Comparison of ENCODE assay signal across 9 cellular contexts in the genomic region with DNA sequence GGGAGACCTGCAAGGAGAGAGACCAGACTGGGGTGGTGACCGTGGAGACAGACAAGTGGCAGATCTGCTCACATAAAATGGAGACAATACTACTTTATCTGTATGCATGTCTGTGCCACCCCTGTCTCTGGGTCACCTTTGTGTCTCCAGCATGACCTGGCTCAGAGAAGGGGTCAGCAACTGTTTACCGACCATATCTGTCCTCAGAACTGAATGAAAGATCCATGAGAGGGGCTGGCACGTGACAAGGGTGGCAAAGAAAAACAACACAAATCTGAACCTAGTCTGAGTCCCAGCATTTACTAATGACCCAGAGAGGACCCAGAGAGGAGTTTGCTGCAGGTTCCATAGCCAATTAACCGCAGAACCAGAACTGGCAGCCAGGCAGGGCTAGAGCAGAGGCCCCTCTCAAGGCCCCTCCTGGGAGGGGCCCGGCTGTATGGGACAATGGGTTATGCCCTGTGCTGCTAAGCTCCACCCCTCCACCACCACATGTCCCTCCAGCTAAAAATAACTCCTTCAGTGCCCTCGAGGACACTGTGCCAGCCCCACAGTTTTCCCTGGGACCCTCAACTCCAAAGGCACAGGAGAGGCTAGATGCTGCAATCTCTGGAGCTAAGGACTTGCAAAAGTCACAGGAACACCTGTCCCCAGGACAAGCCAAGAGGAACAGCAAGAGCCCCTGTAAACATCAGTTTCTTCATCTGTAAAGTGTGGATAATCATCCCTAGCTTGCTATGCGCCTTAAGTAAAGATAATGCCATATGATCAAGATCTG. TPM values are rescaled to one million over a fixed set of nuclear protein-coding genes. Genes with fewer than 3 reads are reported as not detected.
DNase-seq lines count a peak whose midpoint lies in the region; ATAC-seq, FAIRE-seq and TF ChIP-seq lines count a peak whose summit lies in the region.
"Had no signal": no experiment of that assay in that cellular context is flagged by ENCODE, and none has a peak within 500 bp of the region (broad histone marks: within the 10 kb centered on the region; RNA-seq: fewer than 3 reads in every experiment).

No MANE protein-coding gene starts in this region.

- FAIRE-seq in GM12892 (lab: Jason Lieb, UNC), result no peak

- intact Hi-C loops in OCI-LY7 (cut with micrococcal nuclease; ENCODE audit: unreplicated experiment), result no loop called here
- intact Hi-C loops in esophagus squamous epithelium (cut with DNase I), result no loop called here

- POLR2A ChIA-PET in OCI-LY7 (lab: Charles Lee), result interaction anchor here (0.6 to 2.1 kb wide), 2 partner anchors 12 to 110 kb away, joined by 4 to 6 read pairs; no protein-coding TSS in a partner anchor

- no peak for TF ChIP-seq POLR2A in esophagus squamous epithelium (IDR thresholded peaks at IDR 0.05)
- no peak for TF ChIP-seq POLR2A in GM12892 (IDR thresholded peaks at IDR 0.05; ENCODE audit: low read depth, low read length)

- H4K20me1 ChIP-seq in OCI-LY7 (ENCODE audit: insufficient read depth, low read length), result peaks cover 13% of the 10 kb centered on the region; the same call in 1 of the 2 replicates

- H3K79me2 ChIP-seq in OCI-LY7 (ENCODE audit: insufficient read depth, low read depth, low read length), result peaks cover 65% of the 10 kb centered on the region

- peaks cover 3% of the 10 kb centered on the region for H3K36me3 Mint-ChIP-seq in activated naive CD4-positive, alpha-beta T cell treated with anti-CD3 and anti-CD28 coated beads, Interleukin-2, amount 50 U/mL, for 24 hours
- H3K36me3 Mint-ChIP-seq in activated naive CD4-positive, alpha-beta T cell treated with anti-CD3 and anti-CD28 coated beads, Interleukin-2, amount 50 U/mL, for 72 hours, result peaks cover 4 to 6% of the 10 kb centered on the region in 2 donors
- peaks cover under 1% of the 10 kb centered on the region for H3K36me3 Mint-ChIP-seq in stimulated activated memory B cell treated with anti-CD40 and anti-IgM and Interleukin-4, amounts not matched to agents 10 μg/mL and 1 μg/mL and 100 μg/mL, for 72 hours

- peak overlapping the region; percentile 93 for H3K4me3 Mint-ChIP-seq in activated naive CD4-positive, alpha-beta T cell treated with anti-CD3 and anti-CD28 coated beads, Interleukin-2, amount 50 U/mL, for 24 hours
- H3K4me3 Mint-ChIP-seq in stimulated activated memory B cell treated with anti-CD40 and anti-IgM and Interleukin-4, amounts not matched to agents 10 μg/mL and 1 μg/mL and 100 μg/mL, for 72 hours, result peak overlapping the region; percentile 74

- H3K27me3 ChIP-seq in esophagus squamous epithelium, result no peaks in the 10 kb centered on the region
- H3K27me3 ChIP-seq: testis had no signal

- peak overlapping the region; percentile 5 for H3K27ac Mint-ChIP-seq in activated naive CD4-positive, alpha-beta T cell treated with anti-CD3 and anti-CD28 coated beads, Interleukin-2, amount 50 U/mL, for 24 hours
- H3K27ac Mint-ChIP-seq in activated naive CD4-positive, alpha-beta T cell treated with anti-CD3 and anti-CD28 coated beads, Interleukin-2, amount 50 U/mL, for 72 hours, result peak overlapping the region in 1 of 2 donors; percentile 57
- H3K27ac Mint-ChIP-seq in stimulated activated memory B cell treated with anti-CD40 and anti-IgM and Interleukin-4, amounts not matched to agents 10 μg/mL and 1 μg/mL and 100 μg/mL, for 72 hours, result no peak overlapping the region

- H3K4me3 ChIP-seq in OCI-LY7 (ENCODE audit: low read depth, low read length, poor library complexity, severe bottlenecking) (peak overlapping the region; percentile 81), esophagus squamous epithelium (peak overlapping the region in 1 of 4 donors; percentile 15)
- H3K4me3 ChIP-seq: testis had no signal

- H3K4me1 ChIP-seq in OCI-LY7 (ENCODE audit: insufficient read depth, low read length, poor library complexity, severe bottlenecking) (peaks cover 41% of the 10 kb centered on the region), esophagus squamous epithelium (peaks cover 17 to 61% (median 20%) of the 10 kb centered on the region in 3 donors)

- no peaks in the 10 kb centered on the region for H3K9me2 ChIP-seq in OCI-LY7 (ENCODE audit: insufficient read depth, low read length)

- H3K9me3 Mint-ChIP-seq in activated naive CD4-positive, alpha-beta T cell treated with anti-CD3 and anti-CD28 coated beads, Interleukin-2, amount 50 U/mL, for 24 hours, result no peaks in the 10 kb centered on the region
- H3K9me3 Mint-ChIP-seq in activated naive CD4-positive, alpha-beta T cell treated with anti-CD3 and anti-CD28 coated beads, Interleukin-2, amount 50 U/mL, for 72 hours, result no peaks in the 10 kb centered on the region
- no peaks in the 10 kb centered on the region for H3K9me3 Mint-ChIP-seq in stimulated activated memory B cell treated with anti-CD40 and anti-IgM and Interleukin-4, amounts not matched to agents 10 μg/mL and 1 μg/mL and 100 μg/mL, for 72 hours

- BruUV-seq in OCI-LY7 (replicated peaks; lab: Mats Ljungman, UMichigan), result no TSS peak

- no peak for ATAC-seq in activated naive CD4-positive, alpha-beta T cell treated with anti-CD3 and anti-CD28 coated beads, Interleukin-2, amount 50 U/mL, for 72 hours
- ATAC-seq in stimulated activated memory B cell treated with anti-CD40 and anti-IgM and Interleukin-4, amounts not matched to agents 10 μg/mL and 1 μg/mL and 100 μg/mL, for 72 hours, result no peak
- ATAC-seq in HG03045 (IDR thresholded peaks at IDR 0.05; ENCODE audit: unreplicated experiment) (no peak), HG02970 (IDR thresholded peaks at IDR 0.05; ENCODE audit: low FRiP score, unreplicated experiment) (no peak)

- DNase-seq in activated naive CD4-positive, alpha-beta T cell treated with anti-CD3 and anti-CD28 coated beads, Interleukin-2, amount 50 U/mL, for 72 hours (ENCODE audit: low spot score in 2 of 2), result no peak
- DNase-seq in OCI-LY7 (ENCODE audit: low spot score) (peak; percentile 40), esophagus squamous epithelium (lab: John Stamatoyannopoulos, UW) (no peak), GM12892 (ENCODE audit: insufficient read length) (no peak)
- DNase-seq: testis had no signal

- CTCF ChIA-PET in OCI-LY7 (lab: Charles Lee; ENCODE audit: unreplicated experiment), result interaction anchor here (0.7 kb wide), 1 partner anchor 11 kb away, joined by 3 read pairs; no protein-coding TSS in a partner anchor

- H3K9me3 ChIP-seq in OCI-LY7 (ENCODE audit: low read length) (no peaks in the 10 kb centered on the region), esophagus squamous epithelium (no peaks in the 10 kb centered on the region)
- H3K9me3 ChIP-seq: testis had no signal

- H3K36me3 ChIP-seq in OCI-LY7 (ENCODE audit: insufficient read depth, low read length), result peaks cover 46% of the 10 kb centered on the region
- no peaks in the 10 kb centered on the region for H3K36me3 ChIP-seq in esophagus squamous epithelium

- TF ChIP-seq CTCF in OCI-LY7 (conservative IDR thresholded peaks at IDR 0.05; ENCODE audit: low read length) (no peak), esophagus squamous epithelium (IDR thresholded peaks at IDR 0.05) (no peak)

- peak overlapping the region; percentile 68 for H3K4me2 ChIP-seq in OCI-LY7 (ENCODE audit: low read length)

- H3K27me3 Mint-ChIP-seq in activated naive CD4-positive, alpha-beta T cell treated with anti-CD3 and anti-CD28 coated beads, Interleukin-2, amount 50 U/mL, for 24 hours, result no peaks in the 10 kb centered on the region
- H3K27me3 Mint-ChIP-seq in stimulated activated memory B cell treated with anti-CD40 and anti-IgM and Interleukin-4, amounts not matched to agents 10 μg/mL and 1 μg/mL and 100 μg/mL, for 72 hours, result no peaks in the 10 kb centered on the region

- peak overlapping the region; percentile 11 for H3K27ac ChIP-seq in OCI-LY7 (ENCODE audit: low read depth, low read length, poor library complexity, severe bottlenecking)
- H3K27ac ChIP-seq in esophagus squamous epithelium, result peak overlapping the region in 3 of 4 donors; percentile 2 to 97 (median 94)
- H3K27ac ChIP-seq: testis had no signal

- peaks cover 12% of the 10 kb centered on the region for H3K4me1 Mint-ChIP-seq in activated naive CD4-positive, alpha-beta T cell treated with anti-CD3 and anti-CD28 coated beads, Interleukin-2, amount 50 U/mL, for 24 hours
- peaks cover 16% of the 10 kb centered on the region for H3K4me1 Mint-ChIP-seq in stimulated activated memory B cell treated with anti-CD40 and anti-IgM and Interleukin-4, amounts not matched to agents 10 μg/mL and 1 μg/mL and 100 μg/mL, for 72 hours

- WGBS in esophagus squamous epithelium, 2 donors, result 50 to 53% methylated on average over 6 to 7 of the region's 7 CpGs

- H2AFZ ChIP-seq in OCI-LY7 (ENCODE audit: low read length), result no peak overlapping the region

RNA-seq across cellular contexts. Expression of a gene that starts 2.2 kb away (rescaled TPM):
- total RNA-seq in activated naive CD4-positive, alpha-beta T cell treated with anti-CD3 and anti-CD28 coated beads, Interleukin-2, amount 50 U/mL, for 72 hours, result 100 to 1,000 TPM; 166 to 211 TPM
- total RNA-seq in OCI-LY7 (2014; rRNA removed; shearing (Covaris generic)), result 121 and 133 TPM in 2 replicates
- total RNA-seq in OCI-LY7 (2022), result 203 and 218 TPM in 2 replicates
- total RNA-seq in esophagus squamous epithelium, result 100 to 1,000 TPM in 3 of 4 donors, 10 to 100 TPM in 1; 99.0 to 146 (median 137) TPM
- polyA plus RNA-seq in GM12892 (2012; ENCODE audit: missing spikeins), result 117 TPM

RNA-seq across cellular contexts. Expression of a gene that starts 59.8 kb away (rescaled TPM):
- total RNA-seq in activated naive CD4-positive, alpha-beta T cell treated with anti-CD3 and anti-CD28 coated beads, Interleukin-2, amount 50 U/mL, for 72 hours, result not detected
- total RNA-seq in OCI-LY7 (2014; rRNA removed; shearing (Covaris generic)), result 0.32 TPM in 1 of 2 replicates, not detected in the other
- 0.70 and 0.82 TPM in 2 replicates for total RNA-seq in OCI-LY7 (2022)
- total RNA-seq in esophagus squamous epithelium, result not detected
- polyA plus RNA-seq in GM12892 (2012; ENCODE audit: missing spikeins), result not detected
